In the genomic region with DNA sequence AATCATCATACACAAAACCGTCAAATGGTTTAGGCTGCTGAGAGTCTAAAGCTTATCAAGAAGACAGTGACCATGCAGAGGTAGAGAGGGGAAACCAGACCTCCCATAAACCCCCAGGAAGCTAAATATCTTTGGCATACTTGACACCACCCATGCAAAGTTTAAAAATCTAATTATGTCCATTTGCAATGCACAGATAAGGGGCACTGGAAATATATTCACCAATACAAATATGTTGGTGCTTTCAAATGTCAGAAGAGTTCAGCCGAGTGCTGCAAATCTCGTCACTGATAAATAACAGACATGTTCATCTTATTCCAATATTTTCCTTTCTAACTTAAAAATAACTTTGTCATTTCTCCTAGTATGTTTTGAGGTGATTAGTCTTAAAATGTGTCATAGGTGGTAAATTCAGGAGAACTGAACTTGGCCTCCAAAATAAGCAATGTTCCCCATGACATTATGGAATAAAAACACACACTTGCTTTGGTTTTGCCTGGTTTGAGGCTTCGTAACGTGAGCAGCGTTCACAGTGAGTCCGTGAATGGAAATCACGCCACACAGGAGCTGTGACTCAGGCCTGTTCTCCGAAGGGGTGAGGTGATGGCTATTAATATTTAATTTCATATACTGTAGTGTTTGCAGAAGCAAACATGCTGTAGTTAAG, we compare ENCODE assay signal across 13 cellular contexts.
A peak's percentile ranks its signal among the peaks of the same experiment; 100 is the strongest.
DNase-seq lines count a peak whose midpoint lies in the region; ATAC-seq and TF ChIP-seq lines count a peak whose summit lies in the region.
"Had no signal": no experiment of that assay in that cellular context is flagged by ENCODE, and none has a peak within 500 bp of the region (broad histone marks: within the 10 kb centered on the region; RNA-seq: fewer than 3 reads in every experiment).

No MANE protein-coding gene starts in this region.

- peak; percentile 89 to 93 for ATAC-seq in gastrocnemius medialis
- no peak for ATAC-seq in HG02623 (IDR thresholded peaks at IDR 0.05; ENCODE audit: unreplicated experiment)

- H3K27ac ChIP-seq in angular gyrus (ENCODE audit: low read depth, low read length) (peak overlapping the region; percentile 76), right atrium auricular region (peak overlapping the region; percentile 68 to 71), gastrocnemius medialis (peak overlapping the region in 3 of 4 donors; percentile 34 to 77 (median 67))

- intact Hi-C loops in gastrocnemius medialis (cut with DNase I; ENCODE audit: low total_unique reads), result no loop called here

- H3K4me3 ChIP-seq in right atrium auricular region (no peak overlapping the region), gastrocnemius medialis (no peak overlapping the region)

- H3K4me1 ChIP-seq in right atrium auricular region, result peaks cover 0 to 26% of the 10 kb centered on the region in 2 donors
- peaks cover 15 to 29% of the 10 kb centered on the region in 2 donors for H3K4me1 ChIP-seq in gastrocnemius medialis

- H3K9me3 ChIP-seq in right atrium auricular region (no peaks in the 10 kb centered on the region), gastrocnemius medialis (no peaks in the 10 kb centered on the region)

- H3K36me3 ChIP-seq in right atrium auricular region (no peaks in the 10 kb centered on the region), gastrocnemius medialis (no peaks in the 10 kb centered on the region)

- TF ChIP-seq POLR2A in gastrocnemius medialis (IDR thresholded peaks at IDR 0.05), result no peak

- DNase-seq in DMS53 (lab: John Stamatoyannopoulos, UW) (peak; percentile 97), right atrium auricular region (ENCODE audit: low spot score) (peak; percentile 58), gastrocnemius medialis (peak in 1 of 2 donors; percentile 65), pons (ENCODE audit: low spot score) (no peak), HCEC 1CT (no peak), SK-N-DZ (ENCODE audit: low spot score) (no peak)
- DNase-seq: activated CD4-positive, alpha-beta T cell treated with anti-CD3 and anti-CD28 coated beads for 4 hours; GDM1; mammary epithelial cell; NCI-H82; right cardiac atrium had no signal

- in situ Hi-C loops in gastrocnemius medialis (cut with MboI; ENCODE audit: low sequenced_read_pairs in 4 of 4), result no loop called here

- H3K27me3 ChIP-seq in right atrium auricular region (no peaks in the 10 kb centered on the region), gastrocnemius medialis (no peaks in the 10 kb centered on the region)

- TF ChIP-seq CTCF in right atrium auricular region (IDR thresholded peaks at IDR 0.05) (no peak), gastrocnemius medialis (IDR thresholded peaks at IDR 0.05 in 4 of 5, conservative IDR thresholded peaks at IDR 0.05 in 1 of 5) (no peak)

Comparison
In these comparisons a context has a peak if more than half of its experiments do, and no peak if none do; other contexts are left out.
1. DNase-seq: peak in DMS53 (single experiment) and right atrium auricular region (single experiment); none in pons (single experiment), HCEC 1CT (single experiment) and SK-N-DZ (single experiment).
2. Peak in every context shown above with its lines, with median percentiles within 50 percentile points of each other: H3K27ac ChIP-seq.